ENCODE assay signal across 1 cellular context in genomic region chr12:52691765-52692150, GRCh38.
TF ChIP-seq lines count a peak whose summit lies in the region.

No MANE protein-coding gene starts in this region.

TF ChIP-seq in GM23338, 12 proteins besides CTCF, POLR2A, EP300 and RAD21 (continued from another document):
- TF ChIP-seq ZNF462 (CRISPR knock-in tag; IDR thresholded peaks at IDR 0.05) (no peak), ZNF114 (CRISPR knock-in tag; IDR thresholded peaks at IDR 0.05) (no peak), POLR2AphosphoS5 (IDR thresholded peaks at IDR 0.05; ENCODE audit: low read depth) (no peak)
